In genomic region chrX:154372612-154373022, GRCh38 we compare ENCODE assay signal across 8 cellular contexts. TPM values are rescaled to one million over a fixed set of nuclear protein-coding genes. Genes with fewer than 3 reads are reported as not detected.
A peak's percentile ranks its signal among the peaks of the same experiment; 100 is the strongest.
DNase-seq lines count a peak whose midpoint lies in the region; ATAC-seq, FAIRE-seq and TF ChIP-seq lines count a peak whose summit lies in the region.

No MANE protein-coding gene starts in this region.

- H3K4me3 ChIP-seq in HFF-Myc (replicated peaks; ENCODE audit: low read depth, low read length) (peak overlapping the region; percentile 88), astrocyte (ENCODE audit: insufficient read depth, low read depth, low read length) (peak overlapping the region; percentile 48)

- H3K4me3 Mint-ChIP-seq in astrocyte (ENCODE audit: unreplicated experiment) (peak overlapping the region; percentile 83), natural killer cell (peak overlapping the region; percentile 93)

- peak overlapping the region; percentile 85 for H3K9ac ChIP-seq in astrocyte (ENCODE audit: low read length)

- H3K27ac Mint-ChIP-seq in astrocyte (ENCODE audit: unreplicated experiment): peak overlapping the region; percentile 69
- peak overlapping the region; percentile 95 to 97 for H3K27ac Mint-ChIP-seq in natural killer cell

- no peak for FAIRE-seq in astrocyte (lab: Jason Lieb, UNC)

- peak; percentile 26 for DNase-seq in CD1c-positive myeloid dendritic cell (ENCODE audit: extremely low spot score)
- no peak for DNase-seq in HFF-Myc (ENCODE audit: extremely low read depth, low read depth)
- DNase-seq in astrocyte (ENCODE audit: low read depth): peak; percentile 51
- DNase-seq in natural killer cell: peak; percentile 52
- no peak for DNase-seq in NCI-H1694 (lab: John Stamatoyannopoulos, UW)

- H3K4me1 Mint-ChIP-seq in astrocyte (ENCODE audit: low read depth, unreplicated experiment): peaks cover 3% of the 10 kb centered on the region
- H3K4me1 Mint-ChIP-seq in natural killer cell: peaks cover 19 to 24% of the 10 kb centered on the region in 2 donors

- H3K36me3 ChIP-seq in astrocyte (ENCODE audit: insufficient read depth, low read length): peaks cover 4% of the 10 kb centered on the region

- H3K9me3 Mint-ChIP-seq in astrocyte (ENCODE audit: unreplicated experiment): no peaks in the 10 kb centered on the region
- H3K9me3 Mint-ChIP-seq in natural killer cell: no peaks in the 10 kb centered on the region

- H3K36me3 Mint-ChIP-seq in astrocyte (ENCODE audit: low read depth, unreplicated experiment) (peaks cover 6% of the 10 kb centered on the region), natural killer cell (no peaks in the 10 kb centered on the region)

- H3K4me2 ChIP-seq in astrocyte (ENCODE audit: low read length): peak overlapping the region; percentile 92

- H3K4me1 ChIP-seq in astrocyte (ENCODE audit: insufficient read depth, low read length): peaks cover 12% of the 10 kb centered on the region

- TF ChIP-seq CTCF in HFF-Myc (IDR thresholded peaks at IDR 0.05; ENCODE audit: low read depth, low read length, missing control alignments): no peak
- no peak for TF ChIP-seq CTCF in astrocyte (IDR thresholded peaks at IDR 0.05; ENCODE audit: insufficient read depth, low read depth, low read length)
- TF ChIP-seq CTCF in natural killer cell (IDR thresholded peaks at IDR 0.05): no peak

- H3K79me2 ChIP-seq in astrocyte (ENCODE audit: insufficient read depth, low read length): peaks cover 78% of the 10 kb centered on the region

- no peaks in the 10 kb centered on the region for H3K27me3 Mint-ChIP-seq in astrocyte (ENCODE audit: low read depth, unreplicated experiment)
- no peaks in the 10 kb centered on the region for H3K27me3 Mint-ChIP-seq in natural killer cell (ENCODE audit: low read depth in 2 of 2)

- H3K9me3 ChIP-seq in astrocyte (ENCODE audit: insufficient read depth, low read depth, low read length): no peaks in the 10 kb centered on the region

- ATAC-seq in natural killer cell: peak; percentile 32 to 39 (median 38)
- no peak for ATAC-seq in HG02588 (IDR thresholded peaks at IDR 0.05; ENCODE audit: unreplicated experiment)
- ATAC-seq in GM21723 (IDR thresholded peaks at IDR 0.05; ENCODE audit: unreplicated experiment): no peak
- ATAC-seq in HG03457 (IDR thresholded peaks at IDR 0.05; ENCODE audit: unreplicated experiment): no peak

- no peak overlapping the region for H2AFZ ChIP-seq in astrocyte (ENCODE audit: low read depth, low read length)

- H3K27ac ChIP-seq in astrocyte (ENCODE audit: low read depth, low read length): no peak overlapping the region

- no peaks in the 10 kb centered on the region for H3K27me3 ChIP-seq in astrocyte (ENCODE audit: insufficient read depth, low read length)

- H4K20me1 ChIP-seq in astrocyte (ENCODE audit: insufficient read depth, low read length): peaks cover 33% of the 10 kb centered on the region

- intact Hi-C loops in natural killer cell (cut with micrococcal nuclease): loop anchor here (2.0 to 10.0 kb wide), 2 partner anchors 278 to 402 kb away; partner anchors contain the start of genes HCFC1 and MECP2

RNA-seq across cellular contexts. Expression of gene FLNA, which starts 1.8 kb away (rescaled TPM):
- total RNA-seq in astrocyte (2,809 and 2,978 TPM in 2 replicates), natural killer cell (1,000 to 10,000 TPM; 2,872 to 3,483 (median 2,927) TPM)

RNA-seq across cellular contexts. Expression of gene EMD, which starts 6.5 kb away (rescaled TPM):
- total RNA-seq in astrocyte: 75.6 and 75.7 TPM in 2 replicates
- 100 to 1,000 TPM; 141 to 175 (median 152) TPM for total RNA-seq in natural killer cell

RNA-seq across cellular contexts. Expression of gene RPL10, which starts 25.6 kb away (rescaled TPM):
- total RNA-seq in astrocyte (1,848 and 1,967 TPM in 2 replicates), natural killer cell (1,000 to 10,000 TPM; 2,249 to 2,456 (median 2,324) TPM)

RNA-seq across cellular contexts. Expression of gene DNASE1L1, which starts 36.4 kb away (rescaled TPM):
- total RNA-seq in astrocyte (35.1 and 39.1 TPM in 2 replicates), natural killer cell (10 to 100 TPM; 16.7 to 19.6 (median 16.8) TPM)

RNA-seq across cellular contexts. Expression of gene TAFAZZIN, which starts 38.7 kb away (rescaled TPM):
- total RNA-seq in astrocyte: 16.6 and 20.7 TPM in 2 replicates
- 10 to 100 TPM; 67.3 to 87.2 (median 67.7) TPM for total RNA-seq in natural killer cell

Comparison
In these comparisons a context has a peak if more than half of its experiments do, and no peak if none do; other contexts are left out.
1. DNase-seq: peak in CD1c-positive myeloid dendritic cell (single experiment), astrocyte (single experiment) and natural killer cell (single experiment); none in HFF-Myc (single experiment) and NCI-H1694 (single experiment).
2. ATAC-seq: peak in natural killer cell (3 of 3); none in HG02588 (single experiment), GM21723 (single experiment) and HG03457 (single experiment).